In the genomic region with DNA sequence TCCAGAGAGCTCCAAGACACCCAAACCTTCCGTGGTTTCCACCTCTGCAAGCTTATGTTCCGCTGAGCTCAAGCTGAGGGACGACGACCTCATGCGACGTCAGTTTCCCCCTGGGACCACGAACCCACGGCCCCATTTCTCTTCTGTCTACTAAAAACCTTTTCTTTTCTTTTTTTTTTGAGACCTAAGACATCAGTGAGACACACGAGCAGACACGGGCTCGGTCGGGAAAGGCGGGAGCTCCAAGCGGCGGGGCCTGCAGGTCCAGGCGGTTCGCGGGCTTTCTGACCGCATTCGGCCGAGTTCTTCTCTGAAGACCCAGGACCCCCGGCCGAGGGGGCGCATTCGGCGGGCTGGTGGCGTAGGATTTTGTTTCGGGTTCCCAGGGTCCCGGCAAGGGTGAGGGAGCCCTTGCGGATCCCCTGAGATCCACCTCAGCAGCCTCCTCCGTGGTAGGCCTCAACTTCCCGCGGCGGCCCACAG, we compare ENCODE assay signal across 1 cellular context.
TF ChIP-seq lines count a peak whose summit lies in the region.

No MANE protein-coding gene starts in this region.

TF ChIP-seq in K562, 482 proteins besides CTCF, POLR2A, EP300 and RAD21 (continued from another document and continues in another):
- TF ChIP-seq, protein P1, sequence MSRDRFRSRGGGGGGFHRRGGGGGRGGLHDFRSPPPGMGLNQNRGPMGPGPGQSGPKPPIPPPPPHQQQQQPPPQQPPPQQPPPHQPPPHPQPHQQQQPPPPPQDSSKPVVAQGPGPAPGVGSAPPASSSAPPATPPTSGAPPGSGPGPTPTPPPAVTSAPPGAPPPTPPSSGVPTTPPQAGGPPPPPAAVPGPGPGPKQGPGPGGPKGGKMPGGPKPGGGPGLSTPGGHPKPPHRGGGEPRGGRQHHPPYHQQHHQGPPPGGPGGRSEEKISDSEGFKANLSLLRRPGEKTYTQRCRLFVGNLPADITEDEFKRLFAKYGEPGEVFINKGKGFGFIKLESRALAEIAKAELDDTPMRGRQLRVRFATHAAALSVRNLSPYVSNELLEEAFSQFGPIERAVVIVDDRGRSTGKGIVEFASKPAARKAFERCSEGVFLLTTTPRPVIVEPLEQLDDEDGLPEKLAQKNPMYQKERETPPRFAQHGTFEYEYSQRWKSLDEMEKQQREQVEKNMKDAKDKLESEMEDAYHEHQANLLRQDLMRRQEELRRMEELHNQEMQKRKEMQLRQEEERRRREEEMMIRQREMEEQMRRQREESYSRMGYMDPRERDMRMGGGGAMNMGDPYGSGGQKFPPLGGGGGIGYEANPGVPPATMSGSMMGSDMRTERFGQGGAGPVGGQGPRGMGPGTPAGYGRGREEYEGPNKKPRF (IDR thresholded peaks at IDR 0.05; ENCODE audit: low read depth, low read length) = no peak
- TF ChIP-seq, protein P2, sequence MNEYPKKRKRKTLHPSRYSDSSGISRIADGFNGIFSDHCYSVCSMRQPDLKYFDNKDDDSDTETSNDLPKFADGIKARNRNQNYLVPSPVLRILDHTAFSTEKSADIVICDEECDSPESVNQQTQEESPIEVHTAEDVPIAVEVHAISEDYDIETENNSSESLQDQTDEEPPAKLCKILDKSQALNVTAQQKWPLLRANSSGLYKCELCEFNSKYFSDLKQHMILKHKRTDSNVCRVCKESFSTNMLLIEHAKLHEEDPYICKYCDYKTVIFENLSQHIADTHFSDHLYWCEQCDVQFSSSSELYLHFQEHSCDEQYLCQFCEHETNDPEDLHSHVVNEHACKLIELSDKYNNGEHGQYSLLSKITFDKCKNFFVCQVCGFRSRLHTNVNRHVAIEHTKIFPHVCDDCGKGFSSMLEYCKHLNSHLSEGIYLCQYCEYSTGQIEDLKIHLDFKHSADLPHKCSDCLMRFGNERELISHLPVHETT (CRISPR knock-in tag; conservative IDR thresholded peaks at IDR 0.05 in 1 of 2, IDR thresholded peaks at IDR 0.05 in 1 of 2) = no peak
- TF ChIP-seq, protein P3, sequence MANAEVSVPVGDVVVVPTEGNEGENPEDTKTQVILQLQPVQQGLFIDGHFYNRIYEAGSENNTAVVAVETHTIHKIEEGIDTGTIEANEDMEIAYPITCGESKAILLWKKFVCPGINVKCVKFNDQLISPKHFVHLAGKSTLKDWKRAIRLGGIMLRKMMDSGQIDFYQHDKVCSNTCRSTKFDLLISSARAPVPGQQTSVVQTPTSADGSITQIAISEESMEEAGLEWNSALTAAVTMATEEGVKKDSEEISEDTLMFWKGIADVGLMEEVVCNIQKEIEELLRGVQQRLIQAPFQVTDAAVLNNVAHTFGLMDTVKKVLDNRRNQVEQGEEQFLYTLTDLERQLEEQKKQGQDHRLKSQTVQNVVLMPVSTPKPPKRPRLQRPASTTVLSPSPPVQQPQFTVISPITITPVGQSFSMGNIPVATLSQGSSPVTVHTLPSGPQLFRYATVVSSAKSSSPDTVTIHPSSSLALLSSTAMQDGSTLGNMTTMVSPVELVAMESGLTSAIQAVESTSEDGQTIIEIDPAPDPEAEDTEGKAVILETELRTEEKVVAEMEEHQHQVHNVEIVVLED (CRISPR knock-in tag; IDR thresholded peaks at IDR 0.05) = no peak
- no peak for TF ChIP-seq ZBED1 (IDR thresholded peaks at IDR 0.05)
- TF ChIP-seq SNRNP70 (optimal IDR thresholded peaks at IDR 0.05; ENCODE audit: low read depth, low read length) = no peak
- TF ChIP-seq SLC30A9 (CRISPR knock-in tag; IDR thresholded peaks at IDR 0.05) = no peak
- TF ChIP-seq RNF2 (IDR thresholded peaks at IDR 0.05) = no peak
- TF ChIP-seq, protein P4, sequence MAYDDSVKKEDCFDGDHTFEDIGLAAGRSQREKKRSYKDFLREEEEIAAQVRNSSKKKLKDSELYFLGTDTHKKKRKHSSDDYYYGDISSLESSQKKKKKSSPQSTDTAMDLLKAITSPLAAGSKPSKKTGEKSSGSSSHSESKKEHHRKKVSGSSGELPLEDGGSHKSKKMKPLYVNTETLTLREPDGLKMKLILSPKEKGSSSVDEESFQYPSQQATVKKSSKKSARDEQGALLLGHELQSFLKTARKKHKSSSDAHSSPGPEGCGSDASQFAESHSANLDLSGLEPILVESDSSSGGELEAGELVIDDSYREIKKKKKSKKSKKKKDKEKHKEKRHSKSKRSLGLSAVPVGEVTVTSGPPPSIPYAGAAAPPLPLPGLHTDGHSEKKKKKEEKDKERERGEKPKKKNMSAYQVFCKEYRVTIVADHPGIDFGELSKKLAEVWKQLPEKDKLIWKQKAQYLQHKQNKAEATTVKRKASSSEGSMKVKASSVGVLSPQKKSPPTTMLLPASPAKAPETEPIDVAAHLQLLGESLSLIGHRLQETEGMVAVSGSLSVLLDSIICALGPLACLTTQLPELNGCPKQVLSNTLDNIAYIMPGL (CRISPR knock-in tag; IDR thresholded peaks at IDR 0.05) = no peak
- no peak for TF ChIP-seq STAT5B (CRISPR knock-in tag; IDR thresholded peaks at IDR 0.05)
- peak; percentile 30 for TF ChIP-seq SAP30 (IDR thresholded peaks at IDR 0.05; ENCODE audit: borderline replicate concordance, insufficient read depth, low read depth, low read length, poor library complexity, severe bottlenecking)
- TF ChIP-seq ASH1L (IDR thresholded peaks at IDR 0.05; ENCODE audit: borderline replicate concordance, low read depth, partially characterized antibody) = no peak
- peak; percentile 40 for TF ChIP-seq RBBP5 (IDR thresholded peaks at IDR 0.05; ENCODE audit: borderline replicate concordance, insufficient read depth, low read length, poor library complexity, severe bottlenecking)
- TF ChIP-seq ZNF57 (CRISPR knock-in tag; IDR thresholded peaks at IDR 0.05) = 0 out of 2 replicates have a peak, but pooled peaks have one; percentile 47
- 0 out of 2 replicates have a peak, but pooled peaks have one; percentile 7 for TF ChIP-seq BCOR (IDR thresholded peaks at IDR 0.05)
- no peak for TF ChIP-seq NR2C2 (CRISPR knock-in tag; IDR thresholded peaks at IDR 0.05)
- no peak for TF ChIP-seq NR2C2 (tag; IDR thresholded peaks at IDR 0.05)
- TF ChIP-seq, protein P5, sequence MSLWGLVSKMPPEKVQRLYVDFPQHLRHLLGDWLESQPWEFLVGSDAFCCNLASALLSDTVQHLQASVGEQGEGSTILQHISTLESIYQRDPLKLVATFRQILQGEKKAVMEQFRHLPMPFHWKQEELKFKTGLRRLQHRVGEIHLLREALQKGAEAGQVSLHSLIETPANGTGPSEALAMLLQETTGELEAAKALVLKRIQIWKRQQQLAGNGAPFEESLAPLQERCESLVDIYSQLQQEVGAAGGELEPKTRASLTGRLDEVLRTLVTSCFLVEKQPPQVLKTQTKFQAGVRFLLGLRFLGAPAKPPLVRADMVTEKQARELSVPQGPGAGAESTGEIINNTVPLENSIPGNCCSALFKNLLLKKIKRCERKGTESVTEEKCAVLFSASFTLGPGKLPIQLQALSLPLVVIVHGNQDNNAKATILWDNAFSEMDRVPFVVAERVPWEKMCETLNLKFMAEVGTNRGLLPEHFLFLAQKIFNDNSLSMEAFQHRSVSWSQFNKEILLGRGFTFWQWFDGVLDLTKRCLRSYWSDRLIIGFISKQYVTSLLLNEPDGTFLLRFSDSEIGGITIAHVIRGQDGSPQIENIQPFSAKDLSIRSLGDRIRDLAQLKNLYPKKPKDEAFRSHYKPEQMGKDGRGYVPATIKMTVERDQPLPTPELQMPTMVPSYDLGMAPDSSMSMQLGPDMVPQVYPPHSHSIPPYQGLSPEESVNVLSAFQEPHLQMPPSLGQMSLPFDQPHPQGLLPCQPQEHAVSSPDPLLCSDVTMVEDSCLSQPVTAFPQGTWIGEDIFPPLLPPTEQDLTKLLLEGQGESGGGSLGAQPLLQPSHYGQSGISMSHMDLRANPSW (CRISPR knock-in tag; IDR thresholded peaks at IDR 0.05) = no peak
- no peak for TF ChIP-seq ZNF143 (CRISPR knock-in tag; IDR thresholded peaks at IDR 0.05)
- TF ChIP-seq GATAD2A (IDR thresholded peaks at IDR 0.05) = no peak
- TF ChIP-seq XRCC5 (IDR thresholded peaks at IDR 0.05; ENCODE audit: low read depth, low read length) = no peak
- TF ChIP-seq HSF4 (CRISPR knock-in tag; IDR thresholded peaks at IDR 0.05; ENCODE audit: borderline replicate concordance) = no peak
- TF ChIP-seq ZBTB7A (IDR thresholded peaks at IDR 0.05; ENCODE audit: borderline replicate concordance, control insufficient read depth, low read depth, low read length) = peak; percentile 86; the same call in 1 of the 2 replicates
- TF ChIP-seq, protein P6, sequence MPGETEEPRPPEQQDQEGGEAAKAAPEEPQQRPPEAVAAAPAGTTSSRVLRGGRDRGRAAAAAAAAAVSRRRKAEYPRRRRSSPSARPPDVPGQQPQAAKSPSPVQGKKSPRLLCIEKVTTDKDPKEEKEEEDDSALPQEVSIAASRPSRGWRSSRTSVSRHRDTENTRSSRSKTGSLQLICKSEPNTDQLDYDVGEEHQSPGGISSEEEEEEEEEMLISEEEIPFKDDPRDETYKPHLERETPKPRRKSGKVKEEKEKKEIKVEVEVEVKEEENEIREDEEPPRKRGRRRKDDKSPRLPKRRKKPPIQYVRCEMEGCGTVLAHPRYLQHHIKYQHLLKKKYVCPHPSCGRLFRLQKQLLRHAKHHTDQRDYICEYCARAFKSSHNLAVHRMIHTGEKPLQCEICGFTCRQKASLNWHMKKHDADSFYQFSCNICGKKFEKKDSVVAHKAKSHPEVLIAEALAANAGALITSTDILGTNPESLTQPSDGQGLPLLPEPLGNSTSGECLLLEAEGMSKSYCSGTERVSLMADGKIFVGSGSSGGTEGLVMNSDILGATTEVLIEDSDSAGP (CRISPR knock-in tag; IDR thresholded peaks at IDR 0.05) = no peak
- no peak for TF ChIP-seq ESRRA (IDR thresholded peaks at IDR 0.05; ENCODE audit: borderline replicate concordance, low read depth)
- TF ChIP-seq, protein P7, sequence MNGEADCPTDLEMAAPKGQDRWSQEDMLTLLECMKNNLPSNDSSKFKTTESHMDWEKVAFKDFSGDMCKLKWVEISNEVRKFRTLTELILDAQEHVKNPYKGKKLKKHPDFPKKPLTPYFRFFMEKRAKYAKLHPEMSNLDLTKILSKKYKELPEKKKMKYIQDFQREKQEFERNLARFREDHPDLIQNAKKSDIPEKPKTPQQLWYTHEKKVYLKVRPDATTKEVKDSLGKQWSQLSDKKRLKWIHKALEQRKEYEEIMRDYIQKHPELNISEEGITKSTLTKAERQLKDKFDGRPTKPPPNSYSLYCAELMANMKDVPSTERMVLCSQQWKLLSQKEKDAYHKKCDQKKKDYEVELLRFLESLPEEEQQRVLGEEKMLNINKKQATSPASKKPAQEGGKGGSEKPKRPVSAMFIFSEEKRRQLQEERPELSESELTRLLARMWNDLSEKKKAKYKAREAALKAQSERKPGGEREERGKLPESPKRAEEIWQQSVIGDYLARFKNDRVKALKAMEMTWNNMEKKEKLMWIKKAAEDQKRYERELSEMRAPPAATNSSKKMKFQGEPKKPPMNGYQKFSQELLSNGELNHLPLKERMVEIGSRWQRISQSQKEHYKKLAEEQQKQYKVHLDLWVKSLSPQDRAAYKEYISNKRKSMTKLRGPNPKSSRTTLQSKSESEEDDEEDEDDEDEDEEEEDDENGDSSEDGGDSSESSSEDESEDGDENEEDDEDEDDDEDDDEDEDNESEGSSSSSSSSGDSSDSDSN (IDR thresholded peaks at IDR 0.05; ENCODE audit: borderline replicate concordance in 1 of 2, low read depth in 2 of 2, low read length in 2 of 2) = no peak; a peak in 1 of 4 replicates
- no peak for TF ChIP-seq CEBPB (tag; IDR thresholded peaks at IDR 0.05)
- TF ChIP-seq, protein P8, sequence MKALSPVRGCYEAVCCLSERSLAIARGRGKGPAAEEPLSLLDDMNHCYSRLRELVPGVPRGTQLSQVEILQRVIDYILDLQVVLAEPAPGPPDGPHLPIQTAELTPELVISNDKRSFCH (CRISPR knock-in tag; IDR thresholded peaks at IDR 0.05) = no peak
- TF ChIP-seq, protein P8 (tag; IDR thresholded peaks at IDR 0.05) = peak; percentile 66
- TF ChIP-seq CHCHD3 (CRISPR knock-in tag; IDR thresholded peaks at IDR 0.05) = no peak
- TF ChIP-seq TCF7 (IDR thresholded peaks at IDR 0.05; ENCODE audit: borderline replicate concordance) = no peak
- TF ChIP-seq SIN3A (IDR thresholded peaks at IDR 0.05; ENCODE audit: borderline replicate concordance in 2 of 2, control insufficient read depth in 1 of 2, low read depth in 2 of 2, low read length in 2 of 2) = peak in 1 of 2 experiments; percentile 86; a peak in 2 of 4 replicates
- TF ChIP-seq, protein P9, sequence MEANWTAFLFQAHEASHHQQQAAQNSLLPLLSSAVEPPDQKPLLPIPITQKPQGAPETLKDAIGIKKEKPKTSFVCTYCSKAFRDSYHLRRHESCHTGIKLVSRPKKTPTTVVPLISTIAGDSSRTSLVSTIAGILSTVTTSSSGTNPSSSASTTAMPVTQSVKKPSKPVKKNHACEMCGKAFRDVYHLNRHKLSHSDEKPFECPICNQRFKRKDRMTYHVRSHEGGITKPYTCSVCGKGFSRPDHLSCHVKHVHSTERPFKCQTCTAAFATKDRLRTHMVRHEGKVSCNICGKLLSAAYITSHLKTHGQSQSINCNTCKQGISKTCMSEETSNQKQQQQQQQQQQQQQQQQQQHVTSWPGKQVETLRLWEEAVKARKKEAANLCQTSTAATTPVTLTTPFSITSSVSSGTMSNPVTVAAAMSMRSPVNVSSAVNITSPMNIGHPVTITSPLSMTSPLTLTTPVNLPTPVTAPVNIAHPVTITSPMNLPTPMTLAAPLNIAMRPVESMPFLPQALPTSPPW (CRISPR knock-in tag; IDR thresholded peaks at IDR 0.05) = no peak
- TF ChIP-seq FOXA1 (IDR thresholded peaks at IDR 0.05; ENCODE audit: borderline replicate concordance) = 0 out of 2 replicates have a peak, but pooled peaks have one; percentile 2
- no peak for TF ChIP-seq RHOXF2B (CRISPR knock-in tag; conservative IDR thresholded peaks at IDR 0.05)
- TF ChIP-seq, protein P10, sequence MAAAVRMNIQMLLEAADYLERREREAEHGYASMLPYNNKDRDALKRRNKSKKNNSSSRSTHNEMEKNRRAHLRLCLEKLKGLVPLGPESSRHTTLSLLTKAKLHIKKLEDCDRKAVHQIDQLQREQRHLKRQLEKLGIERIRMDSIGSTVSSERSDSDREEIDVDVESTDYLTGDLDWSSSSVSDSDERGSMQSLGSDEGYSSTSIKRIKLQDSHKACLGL (CRISPR knock-in tag; IDR thresholded peaks at IDR 0.05; ENCODE audit: borderline replicate concordance, poor library complexity, severe bottlenecking) = no peak
- no peak for TF ChIP-seq CHD4 (IDR thresholded peaks at IDR 0.05; ENCODE audit: insufficient read depth, insufficient replicate concordance, low read depth, low read length, poor library complexity, severe bottlenecking)
- no peak for TF ChIP-seq NCOA4 (IDR thresholded peaks at IDR 0.05; ENCODE audit: partially characterized antibody)
- TF ChIP-seq RBM22 (IDR thresholded peaks at IDR 0.05; ENCODE audit: low read depth, low read length, poor library complexity, severe bottlenecking) = no peak
- no peak for TF ChIP-seq POLR2H (tag; IDR thresholded peaks at IDR 0.05; ENCODE audit: low read depth)
- no peak for TF ChIP-seq IRF2 (CRISPR knock-in tag; IDR thresholded peaks at IDR 0.05)
- no peak for TF ChIP-seq DMBX1 (CRISPR knock-in tag; IDR thresholded peaks at IDR 0.05; ENCODE audit: borderline replicate concordance)
